ENCODE assay signal across 8 cellular contexts in the genomic region with DNA sequence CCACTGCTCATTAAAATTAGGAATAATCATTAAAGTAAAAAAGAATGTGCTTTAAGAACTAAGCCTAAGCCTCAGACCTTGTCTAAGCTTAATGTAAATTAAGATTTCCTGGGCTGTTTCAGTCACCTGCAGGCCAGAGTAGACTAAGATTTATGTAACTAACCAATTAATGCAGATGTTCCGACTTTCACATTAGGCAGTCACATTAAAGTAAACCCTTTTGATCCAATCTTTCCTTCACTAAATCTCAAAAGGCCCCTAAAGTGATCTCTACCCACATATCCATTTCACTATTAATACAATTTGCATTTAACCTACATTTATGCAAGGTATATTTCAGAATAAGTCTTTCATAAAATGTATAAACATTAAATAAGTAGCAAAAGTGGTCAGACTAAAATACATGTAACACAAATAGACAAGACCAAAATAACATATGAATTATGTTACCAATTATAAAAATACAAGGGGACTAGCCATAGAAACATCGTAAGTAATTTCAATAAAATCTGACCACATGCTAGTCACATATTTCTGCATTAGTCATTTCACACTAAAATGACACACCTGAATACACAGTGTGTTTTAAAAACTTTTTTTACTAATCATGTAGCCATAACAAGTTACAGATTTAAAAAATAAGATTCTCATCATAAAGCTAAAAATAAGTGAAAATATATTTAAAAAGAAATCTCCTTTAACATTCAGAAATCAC.
A peak's percentile ranks its signal among the peaks of the same experiment; 100 is the strongest.
DNase-seq lines count a peak whose midpoint lies in the region; ATAC-seq and TF ChIP-seq lines count a peak whose summit lies in the region.

No MANE protein-coding gene starts in this region.

- POLR2A ChIA-PET in RWPE1 (lab: Yijun Ruan, JAX; ENCODE audit: low non-redundant PET): no interaction called here

- intact Hi-C loops in head of caudate nucleus (cut with DNase I): loop anchor here (10.0 kb wide), 1 partner anchor 71 kb away; no protein-coding TSS in a partner anchor

- no peak overlapping the region for H3K27ac ChIP-seq in RWPE1
- H3K27ac ChIP-seq in layer of hippocampus (ENCODE audit: low read depth, low read length): peak overlapping the region; percentile 32

- CTCF ChIA-PET in RWPE1 (lab: Yijun Ruan, JAX): interaction anchor here (0.6 kb wide), 2 partner anchors 54 to 408 kb away, joined by 3 to 4 read pairs; no protein-coding TSS in a partner anchor

- H3K27me3 ChIP-seq in layer of hippocampus (ENCODE audit: control insufficient read depth, insufficient read depth, low read length): no peaks in the 10 kb centered on the region

- no peak for TF ChIP-seq CTCF in RWPE1 (conservative IDR thresholded peaks at IDR 0.05; ENCODE audit: low read depth)

- DNase-seq in ELR (ENCODE audit: low read depth) (peak; percentile 39), RWPE1 (ENCODE audit: low spot score) (peak; percentile 34), OCI-M1 (lab: John Stamatoyannopoulos, UW) (no peak), head of caudate nucleus (no peak), inferior parietal cortex (ENCODE audit: extremely low spot score) (no peak)
- DNase-seq in activated CD4-positive, alpha-beta T cell treated with anti-CD3 and anti-CD28 coated beads, Interleukin-2, amount 50 U/mL, for 1 hour: no peak

- peak; percentile 49 for ATAC-seq in GM21723 (IDR thresholded peaks at IDR 0.05; ENCODE audit: unreplicated experiment)

Comparison
In these comparisons a context has a peak if more than half of its experiments do, and no peak if none do; other contexts are left out.
1. DNase-seq: peak in ELR (single experiment) and RWPE1 (single experiment); none in OCI-M1 (single experiment), head of caudate nucleus (0 of 42), inferior parietal cortex (single experiment) and activated CD4-positive, alpha-beta T cell treated with anti-CD3 and anti-CD28 coated beads, Interleukin-2, amount 50 U/mL, for 1 hour (single experiment).